In genomic region chr1:17632106-17632505, GRCh38 we compare ENCODE assay signal across 20 cellular contexts.
DNase-seq lines count a peak whose midpoint lies in the region; ATAC-seq and TF ChIP-seq lines count a peak whose summit lies in the region.
"Had no signal": no experiment of that assay in that cellular context is flagged by ENCODE, and none has a peak within 500 bp of the region (broad histone marks: within the 10 kb centered on the region; RNA-seq: fewer than 3 reads in every experiment).

No MANE protein-coding gene starts in this region.

- H3K27ac ChIP-seq in right atrium auricular region (peak overlapping the region; percentile 66 to 83), heart left ventricle (peak overlapping the region in 1 of 12 donors; percentile 86), coronary artery (peak overlapping the region; percentile 95 to 98), gastrocnemius medialis (peak overlapping the region; percentile 87 to 97 (median 92)), PC-9 (no peak overlapping the region), mammary epithelial cell (ENCODE audit: insufficient read depth, low read depth, low read length) (no peak overlapping the region)
- H3K27ac ChIP-seq: HL-60, SJCRH30 had no signal

- H3K9ac ChIP-seq in mammary epithelial cell (ENCODE audit: insufficient read depth, low read length), result no peak overlapping the region

- no peak for TF ChIP-seq CTCF in right atrium auricular region (IDR thresholded peaks at IDR 0.05)
- no peak for TF ChIP-seq CTCF in heart left ventricle (IDR thresholded peaks at IDR 0.05)
- no peak for TF ChIP-seq CTCF in coronary artery (IDR thresholded peaks at IDR 0.05)
- no peak for TF ChIP-seq CTCF in gastrocnemius medialis (IDR thresholded peaks at IDR 0.05 in 4 of 5, conservative IDR thresholded peaks at IDR 0.05 in 1 of 5)
- no peak for TF ChIP-seq CTCF in PC-9 (conservative IDR thresholded peaks at IDR 0.05)
- no peak for TF ChIP-seq CTCF in mammary epithelial cell (conservative IDR thresholded peaks at IDR 0.05 in 1 of 2, IDR thresholded peaks at IDR 0.05 in 1 of 2; ENCODE audit: extremely low read depth in 1 of 2, insufficient read depth in 1 of 2, low read depth in 1 of 2, low read length in 2 of 2)

- H3K4me2 ChIP-seq in PC-9 (no peak overlapping the region), mammary epithelial cell (ENCODE audit: insufficient read depth, low read depth, low read length) (no peak overlapping the region)
- H3K4me2 ChIP-seq: GM23338 had no signal

- no peaks in the 10 kb centered on the region for H4K20me1 ChIP-seq in PC-9 (ENCODE audit: insufficient read depth)
- no peaks in the 10 kb centered on the region for H4K20me1 ChIP-seq in mammary epithelial cell (ENCODE audit: insufficient read depth, low read length)

- CTCF ChIA-PET in PC-9 (lab: Charles Lee), result no interaction called here
- CTCF ChIA-PET in mammary epithelial cell (lab: Charles Lee; ENCODE audit: low non-redundant PET), result no interaction called here

- no peak overlapping the region for H3K4me3 ChIP-seq in right atrium auricular region
- H3K4me3 ChIP-seq in heart left ventricle, result no peak overlapping the region
- peak overlapping the region; percentile 18 for H3K4me3 ChIP-seq in coronary artery
- no peak overlapping the region for H3K4me3 ChIP-seq in gastrocnemius medialis
- no peak overlapping the region for H3K4me3 ChIP-seq in PC-9
- H3K4me3 ChIP-seq in mammary epithelial cell (replicated peaks in 1 of 3; ENCODE audit: insufficient read depth in 1 of 3, low read depth in 2 of 3, low read length in 3 of 3), result no peak overlapping the region
- H3K4me3 ChIP-seq: GM23338, SJCRH30 had no signal

- dilution Hi-C loops in mammary epithelial cell (cut with HindIII; ENCODE audit: low sequenced_read_pairs), result no loop called here

- intact Hi-C loops in heart left ventricle (cut with DNase I) (no loop called here), gastrocnemius medialis (cut with DNase I; ENCODE audit: low total_unique reads) (no loop called here), PC-9 (cut with micrococcal nuclease; ENCODE audit: unreplicated experiment) (no loop called here), mammary epithelial cell (cut with micrococcal nuclease) (no loop called here)

- H3K27me3 ChIP-seq in right atrium auricular region (no peaks in the 10 kb centered on the region), heart left ventricle (no peaks in the 10 kb centered on the region), gastrocnemius medialis (no peaks in the 10 kb centered on the region), PC-9 (ENCODE audit: insufficient read depth, low read depth) (no peaks in the 10 kb centered on the region), mammary epithelial cell (ENCODE audit: insufficient read depth, low read length) (no peaks in the 10 kb centered on the region)
- H3K27me3 ChIP-seq: SJCRH30 had no signal

- peaks cover 0 to 26% of the 10 kb centered on the region in 2 donors for H3K4me1 ChIP-seq in right atrium auricular region
- peaks cover 0 to 78% (median 13%) of the 10 kb centered on the region in 12 donors for H3K4me1 ChIP-seq in heart left ventricle
- peaks cover 18 to 20% of the 10 kb centered on the region in 2 donors for H3K4me1 ChIP-seq in gastrocnemius medialis
- no peaks in the 10 kb centered on the region for H3K4me1 ChIP-seq in PC-9 (replicated peaks; ENCODE audit: insufficient read depth)
- H3K4me1 ChIP-seq in mammary epithelial cell (ENCODE audit: insufficient read depth, low read length), result peaks cover 16% of the 10 kb centered on the region
- H3K4me1 ChIP-seq: SJCRH30 had no signal

- H3K9me2 ChIP-seq in PC-9 (ENCODE audit: insufficient read depth), result no peaks in the 10 kb centered on the region

- ATAC-seq in heart left ventricle (no peak), gastrocnemius medialis (no peak), GM21423 (IDR thresholded peaks at IDR 0.05; ENCODE audit: unreplicated experiment) (no peak)
- ATAC-seq: GM23338 had no signal

- WGBS in heart left ventricle, 4 donors, result 84 to 89% (median 86%) methylated on average over 14 to 19 of the region's 19 CpGs
- 90% methylated on average over 17 of the region's 19 CpGs for WGBS in mammary epithelial cell (ENCODE audit: low coverage, missing lambda C conversion rate)

- TF ChIP-seq POLR2A in heart left ventricle (IDR thresholded peaks at IDR 0.05) (no peak), gastrocnemius medialis (IDR thresholded peaks at IDR 0.05) (no peak)

- no peak overlapping the region for H2AFZ ChIP-seq in PC-9
- H2AFZ ChIP-seq in mammary epithelial cell (ENCODE audit: low read depth, low read length), result no peak overlapping the region
- H2AFZ ChIP-seq: GM23338 had no signal

- H3K9me3 ChIP-seq in right atrium auricular region, result no peaks in the 10 kb centered on the region
- H3K9me3 ChIP-seq in heart left ventricle, result no peaks in the 10 kb centered on the region
- H3K9me3 ChIP-seq in gastrocnemius medialis, result no peaks in the 10 kb centered on the region
- H3K9me3 ChIP-seq in PC-9 (ENCODE audit: insufficient read depth, low read depth), result no peaks in the 10 kb centered on the region
- H3K9me3 ChIP-seq in mammary epithelial cell (replicated peaks; ENCODE audit: insufficient read depth, low read length), result no peaks in the 10 kb centered on the region
- H3K9me3 ChIP-seq: SJCRH30 had no signal

- POLR2A ChIA-PET in PC-9 (lab: Charles Lee; ENCODE audit: unreplicated experiment), result no interaction called here

- in situ Hi-C loops in gastrocnemius medialis (cut with MboI; ENCODE audit: low sequenced_read_pairs in 4 of 4) (no loop called here), mammary epithelial cell (cut with MboI; ENCODE audit: low sequenced_read_pairs in 2 of 2) (no loop called here)

- peaks cover 80% of the 10 kb centered on the region for H3K36me3 ChIP-seq in right atrium auricular region
- H3K36me3 ChIP-seq in heart left ventricle, result peaks cover 0 to 90% (median 81%) of the 10 kb centered on the region in 9 donors
- H3K36me3 ChIP-seq in gastrocnemius medialis, result peaks cover 0 to 77% of the 10 kb centered on the region in 2 donors
- H3K36me3 ChIP-seq in PC-9 (ENCODE audit: low read depth), result no peaks in the 10 kb centered on the region
- H3K36me3 ChIP-seq in mammary epithelial cell (ENCODE audit: insufficient read depth, low read length), result no peaks in the 10 kb centered on the region

- H3K79me2 ChIP-seq in PC-9 (ENCODE audit: low read depth) (no peaks in the 10 kb centered on the region), mammary epithelial cell (ENCODE audit: insufficient read depth, low read length) (no peaks in the 10 kb centered on the region)

- BruUV-seq in PC-9 (replicated peaks; lab: Mats Ljungman, UMichigan), result no TSS peak
- BruUV-seq in mammary epithelial cell (replicated peaks; lab: Mats Ljungman, UMichigan), result no TSS peak

- no peaks in the 10 kb centered on the region for H3F3A ChIP-seq in PC-9 (ENCODE audit: insufficient read depth, low read depth)

- DNase-seq in right atrium auricular region (ENCODE audit: low spot score), result no peak
- no peak for DNase-seq in heart left ventricle
- no peak for DNase-seq in coronary artery (ENCODE audit: low spot score)
- no peak for DNase-seq in gastrocnemius medialis
- no peak for DNase-seq in COR-L47 (lab: John Stamatoyannopoulos, UW)
- no peak for DNase-seq in PC-9
- DNase-seq in mammary epithelial cell, result no peak
- DNase-seq: 8988T, GF-D8, KG1, NCI-H1092 treated with DMSO at 0.1 percent for 48 hours, NCI-H146, NCI-H2029 treated with DMSO at 0.1 percent for 48 hours, NCI-H226, NCI-H510A treated with DMSO at 0.1 percent for 48 hours, NCI-H748 treated with DMSO at 0.1 percent for 48 hours had no signal

Comparison
In these comparisons a context has a peak if more than half of its experiments do, and no peak if none do; other contexts are left out.
1. H3K27ac ChIP-seq: peak in right atrium auricular region (2 of 2), coronary artery (2 of 2) and gastrocnemius medialis (4 of 4); none in PC-9 (single experiment) and mammary epithelial cell (single experiment).